Comparison of ENCODE assay signal across 1 cellular context in the genomic region with DNA sequence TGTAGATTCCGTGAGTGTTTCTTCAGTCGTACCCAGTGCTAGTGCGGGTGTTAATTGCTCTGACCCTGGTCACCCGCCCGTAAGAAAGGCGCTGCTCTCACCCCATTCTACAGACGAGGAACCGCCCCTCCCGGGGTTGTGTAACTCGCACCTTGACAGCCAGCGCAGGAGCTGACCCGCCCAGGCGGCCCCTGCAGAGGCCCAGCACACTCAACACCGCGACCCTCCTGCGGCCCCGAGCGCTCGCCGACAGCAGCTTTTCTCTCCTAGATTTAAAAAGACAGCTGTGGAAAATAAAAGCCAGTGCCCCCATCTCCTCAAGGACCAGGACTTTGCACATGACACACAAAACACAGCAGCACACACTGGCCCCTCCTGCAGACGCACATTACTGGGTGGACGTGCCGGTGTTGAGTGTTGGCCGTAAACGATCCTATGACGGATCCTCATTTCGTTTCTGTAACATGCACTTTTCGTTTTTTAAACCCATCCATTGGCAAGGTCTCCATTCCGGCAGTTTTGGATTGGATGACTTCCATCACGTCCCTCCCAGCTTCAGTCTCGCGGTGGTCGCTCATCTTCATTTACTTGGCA.
TF ChIP-seq lines count a peak whose summit lies in the region.

No MANE protein-coding gene starts in this region.

TF ChIP-seq in H1, 55 proteins besides CTCF, POLR2A, EP300 and RAD21:
- TF ChIP-seq ASH2L (IDR thresholded peaks at IDR 0.05; ENCODE audit: low read length), result no peak
- no peak for TF ChIP-seq RXRA (IDR thresholded peaks at IDR 0.05; ENCODE audit: insufficient read depth, low read depth, low read length)
- no peak for TF ChIP-seq JUND (IDR thresholded peaks at IDR 0.05; ENCODE audit: low read length)
- no peak for TF ChIP-seq SRF (IDR thresholded peaks at IDR 0.05; ENCODE audit: low read depth, low read length)
- peak; percentile 76 for TF ChIP-seq CEBPB (IDR thresholded peaks at IDR 0.05; ENCODE audit: low read depth, low read length)
- no peak for TF ChIP-seq CHD7 (IDR thresholded peaks at IDR 0.05; ENCODE audit: insufficient replicate concordance, low read length)
- no peak for TF ChIP-seq TAF1 (IDR thresholded peaks at IDR 0.05; ENCODE audit: low read depth, low read length)
- no peak for TF ChIP-seq SP4 (IDR thresholded peaks at IDR 0.05; ENCODE audit: low read length)
- TF ChIP-seq SIN3A (conservative IDR thresholded peaks at IDR 0.05 in 1 of 2, IDR thresholded peaks at IDR 0.05 in 1 of 2; ENCODE audit: low read depth in 1 of 2, low read length in 2 of 2), result peak in 1 of 2 experiments; percentile 21; a peak in 1 of 4 replicates
- TF ChIP-seq GABPA (IDR thresholded peaks at IDR 0.05; ENCODE audit: borderline replicate concordance, insufficient read depth, low read length), result no peak
- peak; percentile 51; the same call in 1 of the 2 replicates for TF ChIP-seq SUZ12 (IDR thresholded peaks at IDR 0.05; ENCODE audit: low read length)
- no peak for TF ChIP-seq TBP (IDR thresholded peaks at IDR 0.05; ENCODE audit: low read depth, low read length)
- no peak for TF ChIP-seq ATF2 (IDR thresholded peaks at IDR 0.05; ENCODE audit: low read length)
- no peak for TF ChIP-seq PHF8 (conservative IDR thresholded peaks at IDR 0.05; ENCODE audit: low read depth, low read length)
- TF ChIP-seq HDAC2 (IDR thresholded peaks at IDR 0.05; ENCODE audit: borderline replicate concordance in 1 of 2, low read depth in 2 of 2, low read length in 2 of 2), result no peak
- TF ChIP-seq POLR2AphosphoS5 (IDR thresholded peaks at IDR 0.05; ENCODE audit: low read depth, low read length), result no peak
- no peak for TF ChIP-seq CBX8 (IDR thresholded peaks at IDR 0.05; ENCODE audit: borderline replicate concordance, low read depth, low read length)
- TF ChIP-seq FOSL1 (IDR thresholded peaks at IDR 0.05; ENCODE audit: insufficient read depth, low read depth, low read length), result no peak
- TF ChIP-seq, protein P1, sequence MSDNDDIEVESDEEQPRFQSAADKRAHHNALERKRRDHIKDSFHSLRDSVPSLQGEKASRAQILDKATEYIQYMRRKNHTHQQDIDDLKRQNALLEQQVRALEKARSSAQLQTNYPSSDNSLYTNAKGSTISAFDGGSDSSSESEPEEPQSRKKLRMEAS (IDR thresholded peaks at IDR 0.05), result no peak
- TF ChIP-seq RBBP5 (IDR thresholded peaks at IDR 0.05; ENCODE audit: borderline replicate concordance, low read depth, low read length), result no peak
- no peak for TF ChIP-seq RNF2 (IDR thresholded peaks at IDR 0.05; ENCODE audit: borderline replicate concordance, low read depth, low read length, missing control alignments, poor library complexity, severe bottlenecking)
- no peak for TF ChIP-seq E2F6 (IDR thresholded peaks at IDR 0.05)
- no peak for TF ChIP-seq CTBP2 (IDR thresholded peaks at IDR 0.05; ENCODE audit: borderline replicate concordance, insufficient read depth, insufficient read length, low read length)
- no peak for TF ChIP-seq GTF2F1 (IDR thresholded peaks at IDR 0.05; ENCODE audit: borderline replicate concordance, low read depth, low read length)
- no peak for TF ChIP-seq NANOG (IDR thresholded peaks at IDR 0.05; ENCODE audit: insufficient read depth, low read depth, low read length, poor library complexity, severe bottlenecking)
- TF ChIP-seq JUN (IDR thresholded peaks at IDR 0.05; ENCODE audit: low read depth, low read length), result no peak
- peak; percentile 2 for TF ChIP-seq KDM4A (IDR thresholded peaks at IDR 0.05; ENCODE audit: low read depth, low read length, severe bottlenecking)
- TF ChIP-seq HDAC6 (IDR thresholded peaks at IDR 0.05; ENCODE audit: low read depth, low read length), result no peak
- TF ChIP-seq KDM1A (IDR thresholded peaks at IDR 0.05; ENCODE audit: borderline replicate concordance, low read length), result no peak
- no peak for TF ChIP-seq BRCA1 (IDR thresholded peaks at IDR 0.05; ENCODE audit: low read depth, low read length)
- TF ChIP-seq BCL11A (IDR thresholded peaks at IDR 0.05; ENCODE audit: low read depth in 2 of 2, low read length in 2 of 2), result no peak
- TF ChIP-seq CBX5 (IDR thresholded peaks at IDR 0.05; ENCODE audit: low read depth, low read length), result no peak
